Comparison of ENCODE assay signal across 24 cellular contexts in genomic region chr3:13083254-13083653, GRCh38. TPM values are rescaled to one million over a fixed set of nuclear protein-coding genes. Genes with fewer than 3 reads are reported as not detected.
A peak's percentile ranks its signal among the peaks of the same experiment; 100 is the strongest.
DNase-seq lines count a peak whose midpoint lies in the region; ATAC-seq and TF ChIP-seq lines count a peak whose summit lies in the region.
"Had no signal": no experiment of that assay in that cellular context is flagged by ENCODE, and none has a peak within 500 bp of the region (broad histone marks: within the 10 kb centered on the region; RNA-seq: fewer than 3 reads in every experiment).

No MANE protein-coding gene starts in this region.

- H3K36me3 Mint-ChIP-seq in endothelial cell (ENCODE audit: low read depth, unreplicated experiment) = peaks cover 11% of the 10 kb centered on the region
- peaks cover 2% of the 10 kb centered on the region in 2 donors for H3K36me3 Mint-ChIP-seq in stimulated activated naive B cell treated with anti-CD40 and anti-IgM and Interleukin-4, amounts not matched to agents 10 μg/mL and 1 μg/mL and 100 μg/mL, for 72 hours
- H3K36me3 Mint-ChIP-seq: CD4-positive, CD25-positive, alpha-beta regulatory T cell had no signal

- peaks cover 8% of the 10 kb centered on the region for H3K4me1 Mint-ChIP-seq in endothelial cell (ENCODE audit: unreplicated experiment)
- peaks cover 83 to 97% of the 10 kb centered on the region in 2 donors for H3K4me1 Mint-ChIP-seq in stimulated activated naive B cell treated with anti-CD40 and anti-IgM and Interleukin-4, amounts not matched to agents 10 μg/mL and 1 μg/mL and 100 μg/mL, for 72 hours

- no peak for ATAC-seq in Right ventricle myocardium inferior
- no peak for ATAC-seq in stimulated activated naive B cell treated with anti-CD40 and anti-IgM and Interleukin-4, amounts not matched to agents 10 μg/mL and 1 μg/mL and 100 μg/mL, for 72 hours (replicated peaks)
- ATAC-seq: PC-3 had no signal

- TF ChIP-seq CTCF in left ventricle myocardium inferior (IDR thresholded peaks at IDR 0.05; ENCODE audit: borderline replicate concordance) = no peak
- no peak for TF ChIP-seq CTCF in OCI-LY3 (IDR thresholded peaks at IDR 0.05; ENCODE audit: low read depth, low read length)
- no peak for TF ChIP-seq CTCF in endothelial cell (IDR thresholded peaks at IDR 0.05; ENCODE audit: unreplicated experiment)
- no peak for TF ChIP-seq CTCF in osteoblast (IDR thresholded peaks at IDR 0.05; ENCODE audit: extremely low read depth, low read depth, low read length)

- intact Hi-C loops in left ventricle myocardium inferior (cut with micrococcal nuclease) (no loop called here), Right ventricle myocardium inferior (cut with DNase I) (no loop called here)

- H3K27ac ChIP-seq in left ventricle myocardium inferior (replicated peaks) (peak overlapping the region; percentile 82), OCI-LY3 (ENCODE audit: low read length) (peak overlapping the region; percentile 82), osteoblast (ENCODE audit: low read depth, low read length) (no peak overlapping the region)

- H3K27me3 ChIP-seq in left ventricle myocardium inferior (ENCODE audit: low read depth) (no peaks in the 10 kb centered on the region), OCI-LY3 (ENCODE audit: low read depth, low read length) (peaks cover 3% of the 10 kb centered on the region; the same call in 1 of the 2 replicates), osteoblast (ENCODE audit: insufficient read depth, low read length) (peaks cover 15% of the 10 kb centered on the region)

- 0 out of 2 replicates have a peak overlapping the region, but pooled peaks have one; percentile 49 for H2AFZ ChIP-seq in OCI-LY3 (ENCODE audit: low read depth, low read length)
- no peak overlapping the region for H2AFZ ChIP-seq in osteoblast (ENCODE audit: low read length)

- H3K79me2 ChIP-seq in OCI-LY3 (ENCODE audit: low read length) (no peaks in the 10 kb centered on the region), osteoblast (ENCODE audit: insufficient read depth, low read length) (no peaks in the 10 kb centered on the region)

- H3K27ac Mint-ChIP-seq in endothelial cell (ENCODE audit: unreplicated experiment) = no peak overlapping the region
- H3K27ac Mint-ChIP-seq in stimulated activated naive B cell treated with anti-CD40 and anti-IgM and Interleukin-4, amounts not matched to agents 10 μg/mL and 1 μg/mL and 100 μg/mL, for 72 hours = peak overlapping the region; percentile 91

- H3K36me3 ChIP-seq in left ventricle myocardium inferior (no peaks in the 10 kb centered on the region), OCI-LY3 (replicated peaks; ENCODE audit: low read depth, low read length) (no peaks in the 10 kb centered on the region), osteoblast (ENCODE audit: insufficient read depth, low read length) (no peaks in the 10 kb centered on the region)

- H3K9me3 ChIP-seq in left ventricle myocardium inferior (replicated peaks) = no peaks in the 10 kb centered on the region
- no peaks in the 10 kb centered on the region for H3K9me3 ChIP-seq in OCI-LY3 (ENCODE audit: insufficient read depth, low read length)
- no peaks in the 10 kb centered on the region for H3K9me3 ChIP-seq in osteoblast (ENCODE audit: low read depth, low read length)

- H3K9me3 Mint-ChIP-seq in endothelial cell (ENCODE audit: unreplicated experiment) = no peaks in the 10 kb centered on the region
- peaks cover 0 to 1% of the 10 kb centered on the region in 2 donors for H3K9me3 Mint-ChIP-seq in stimulated activated naive B cell treated with anti-CD40 and anti-IgM and Interleukin-4, amounts not matched to agents 10 μg/mL and 1 μg/mL and 100 μg/mL, for 72 hours
- H3K9me3 Mint-ChIP-seq: CD4-positive, CD25-positive, alpha-beta regulatory T cell had no signal

- H3K4me3 Mint-ChIP-seq in endothelial cell (ENCODE audit: unreplicated experiment) = peak overlapping the region; percentile 27
- H3K4me3 Mint-ChIP-seq in stimulated activated naive B cell treated with anti-CD40 and anti-IgM and Interleukin-4, amounts not matched to agents 10 μg/mL and 1 μg/mL and 100 μg/mL, for 72 hours = peak overlapping the region in 1 of 2 donors; percentile 34
- H3K4me3 Mint-ChIP-seq: CD4-positive, CD25-positive, alpha-beta regulatory T cell had no signal

- DNase-seq in left ventricle myocardium inferior = no peak
- no peak for DNase-seq in Right ventricle myocardium inferior (ENCODE audit: missing footprints)
- DNase-seq in endothelial cell (ENCODE audit: low spot score) = no peak
- DNase-seq in stimulated activated naive B cell treated with anti-CD40 and anti-IgM and Interleukin-4, amounts not matched to agents 10 μg/mL and 1 μg/mL and 100 μg/mL, for 72 hours = no peak
- no peak for DNase-seq in SKM-1 (lab: John Stamatoyannopoulos, UW; ENCODE audit: unreplicated experiment)
- DNase-seq in osteoblast (ENCODE audit: insufficient read length, low spot score, missing footprints) = no peak
- no peak for DNase-seq in activated CD4-positive, alpha-beta T cell treated with anti-CD3 and anti-CD28 coated beads, Interleukin-2, amount 50 U/mL, for 4 hours
- DNase-seq: 8988T; AML-193; CD4-positive, CD25-positive, alpha-beta regulatory T cell; DMS79; GOT3; HCEC 1CT; IMR-90; Kasumi-1; NCI-H1694; NCI-H2081; NCI-H2171; NCI-H524 treated with DMSO at 0.1 percent for 48 hours; NCI-H82; PC-3; SHP77; SW 1271 had no signal

- H3K9ac ChIP-seq in OCI-LY3 (ENCODE audit: low read length) = peak overlapping the region; percentile 71

- H3K4me2 ChIP-seq in OCI-LY3 (ENCODE audit: low read length) (peak overlapping the region; percentile 78), osteoblast (ENCODE audit: insufficient read depth, low read length) (no peak overlapping the region)

- H4K20me1 ChIP-seq in OCI-LY3 (ENCODE audit: insufficient read depth, low read length) (no peaks in the 10 kb centered on the region), osteoblast (ENCODE audit: insufficient read depth, low read length) (no peaks in the 10 kb centered on the region)

- peaks cover 23% of the 10 kb centered on the region for H3K27me3 Mint-ChIP-seq in endothelial cell (ENCODE audit: unreplicated experiment)
- no peaks in the 10 kb centered on the region for H3K27me3 Mint-ChIP-seq in stimulated activated naive B cell treated with anti-CD40 and anti-IgM and Interleukin-4, amounts not matched to agents 10 μg/mL and 1 μg/mL and 100 μg/mL, for 72 hours
- H3K27me3 Mint-ChIP-seq: CD4-positive, CD25-positive, alpha-beta regulatory T cell had no signal

- peaks cover 45% of the 10 kb centered on the region for H3K4me1 ChIP-seq in left ventricle myocardium inferior
- H3K4me1 ChIP-seq in OCI-LY3 (ENCODE audit: low read length) = peaks cover 68% of the 10 kb centered on the region
- peaks cover 10% of the 10 kb centered on the region for H3K4me1 ChIP-seq in osteoblast (ENCODE audit: insufficient read depth, low read length)

- H3K4me3 ChIP-seq in left ventricle myocardium inferior (no peak overlapping the region), OCI-LY3 (ENCODE audit: low read length) (peak overlapping the region; percentile 52), osteoblast (ENCODE audit: insufficient read depth, low read length) (no peak overlapping the region)

RNA-seq across cellular contexts. Expression of gene IQSEC1, which starts 10.0 kb away (rescaled TPM):
- 78.6 TPM for total RNA-seq in left ventricle myocardium inferior
- total RNA-seq in Right ventricle myocardium inferior = 81.2 TPM
- total RNA-seq in endothelial cell (ENCODE audit: unreplicated experiment) = 75.3 TPM
- 22.1 and 28.3 TPM in 2 replicates for total RNA-seq in osteoblast
